ENCODE assay signal across 1 cellular context in the genomic region with DNA sequence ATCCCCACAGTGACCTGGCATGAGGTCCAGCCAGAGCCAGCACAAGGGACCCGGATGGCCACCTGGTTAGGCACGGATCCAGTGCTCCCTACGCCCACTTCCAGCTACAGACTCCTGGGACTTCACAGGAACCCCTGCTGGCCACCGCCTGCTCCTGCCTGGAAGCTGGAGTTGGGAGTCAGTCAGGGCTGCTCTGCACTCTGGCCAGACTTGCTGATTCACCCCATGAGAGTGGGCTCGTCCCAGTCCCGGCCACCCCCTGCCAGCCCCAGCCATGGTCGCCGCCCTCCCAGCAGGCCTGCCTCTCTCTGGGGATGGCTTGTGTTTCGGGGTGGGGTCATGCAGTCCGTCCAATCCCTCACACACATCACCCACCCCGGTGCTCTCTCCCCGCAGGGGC.
TF ChIP-seq lines count a peak whose summit lies in the region.

No MANE protein-coding gene starts in this region.

TF ChIP-seq in HepG2, 621 proteins besides CTCF, POLR2A, EP300 and RAD21 (continued from another document):
- TF ChIP-seq ZBTB10 (CRISPR knock-in tag; IDR thresholded peaks at IDR 0.05; ENCODE audit: borderline replicate concordance) = no peak
- no peak for TF ChIP-seq ZNF501 (CRISPR knock-in tag; IDR thresholded peaks at IDR 0.05)
- TF ChIP-seq ZBTB34 (CRISPR knock-in tag; IDR thresholded peaks at IDR 0.05) = no peak
- no peak for TF ChIP-seq KAT8 (CRISPR knock-in tag; IDR thresholded peaks at IDR 0.05)
- TF ChIP-seq ZSCAN21 (CRISPR knock-in tag; IDR thresholded peaks at IDR 0.05; ENCODE audit: borderline replicate concordance) = no peak
- no peak for TF ChIP-seq ZNF543 (CRISPR knock-in tag; IDR thresholded peaks at IDR 0.05)
- TF ChIP-seq RBM39 (IDR thresholded peaks at IDR 0.05; ENCODE audit: low read depth, low read length, poor library complexity, severe bottlenecking) = peak; percentile 44
